ENCODE assay signal across 1 cellular context in the genomic region with DNA sequence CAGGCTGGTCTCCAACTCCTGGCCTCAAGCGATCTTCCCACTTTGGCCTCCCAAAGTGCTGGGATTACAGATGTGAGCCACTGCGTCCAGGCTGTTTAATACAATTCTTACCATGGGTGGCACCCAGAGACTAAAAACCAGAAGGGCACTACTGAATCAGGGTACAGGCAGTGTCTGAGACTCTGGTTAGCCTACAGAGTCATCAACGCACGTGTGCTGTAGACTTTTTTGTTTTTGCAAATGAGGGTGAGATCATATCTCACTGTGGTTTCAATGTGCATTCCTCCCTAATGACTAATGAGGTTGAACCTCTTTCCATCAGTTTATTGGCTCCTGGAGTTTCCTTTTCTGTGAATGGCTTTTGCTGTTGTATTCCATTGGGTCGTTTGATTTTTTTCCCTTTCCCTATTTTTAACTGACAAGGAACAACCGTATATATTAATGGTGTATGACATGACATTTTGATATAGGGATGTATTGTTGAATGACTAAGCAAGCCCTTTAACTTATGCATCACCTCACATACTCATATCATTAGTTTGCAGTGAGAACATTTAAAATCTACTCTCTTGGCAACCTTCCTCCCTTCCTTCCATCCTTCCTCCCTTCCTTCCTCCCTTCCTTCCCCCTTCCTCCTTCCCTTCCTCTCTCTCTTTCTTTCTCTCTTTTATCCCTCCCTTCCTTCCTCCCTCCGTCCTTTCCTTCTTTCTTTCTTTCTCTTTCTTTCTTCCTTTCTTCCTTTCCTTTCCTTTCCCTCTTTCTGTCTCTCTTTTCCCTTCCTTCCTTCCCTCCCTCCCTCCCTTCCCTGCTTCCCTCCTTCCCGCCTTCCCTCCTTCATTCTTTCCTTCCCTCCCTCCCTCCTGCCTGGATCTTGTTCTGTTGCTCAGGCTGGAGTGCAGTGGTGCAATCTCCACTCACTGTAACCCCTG.
TF ChIP-seq lines count a peak whose summit lies in the region.

No MANE protein-coding gene starts in this region.

TF ChIP-seq in K562, 482 proteins besides CTCF, POLR2A, EP300 and RAD21 (continued from another document and continues in another):
- TF ChIP-seq, protein P1, sequence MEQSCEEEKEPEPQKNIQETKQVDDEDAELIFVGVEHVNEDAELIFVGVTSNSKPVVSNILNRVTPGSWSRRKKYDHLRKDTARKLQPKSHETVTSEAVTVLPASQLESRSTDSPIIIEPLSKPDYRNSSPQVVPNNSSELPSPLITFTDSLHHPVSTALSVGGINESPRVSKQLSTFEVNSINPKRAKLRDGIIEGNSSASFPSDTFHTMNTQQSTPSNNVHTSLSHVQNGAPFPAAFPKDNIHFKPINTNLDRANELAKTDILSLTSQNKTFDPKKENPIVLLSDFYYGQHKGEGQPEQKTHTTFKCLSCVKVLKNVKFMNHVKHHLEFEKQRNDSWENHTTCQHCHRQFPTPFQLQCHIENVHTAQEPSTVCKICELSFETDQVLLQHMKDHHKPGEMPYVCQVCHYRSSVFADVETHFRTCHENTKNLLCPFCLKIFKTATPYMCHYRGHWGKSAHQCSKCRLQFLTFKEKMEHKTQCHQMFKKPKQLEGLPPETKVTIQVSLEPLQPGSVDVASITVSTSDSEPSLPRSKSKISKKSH (CRISPR knock-in tag; IDR thresholded peaks at IDR 0.05): no peak
- TF ChIP-seq NR2C1 (IDR thresholded peaks at IDR 0.05): peak; percentile 39; the same call in 1 of the 2 replicates
- no peak for TF ChIP-seq NR2C1 (tag; IDR thresholded peaks at IDR 0.05)
- TF ChIP-seq BRF1 (IDR thresholded peaks at IDR 0.05; ENCODE audit: borderline replicate concordance, extremely low read depth, insufficient read length): no peak
- TF ChIP-seq NCOA1 (IDR thresholded peaks at IDR 0.05; ENCODE audit: low read depth): peak; percentile 53; the same call in 1 of the 2 replicates
- peak; percentile 88 for TF ChIP-seq FOXM1 (IDR thresholded peaks at IDR 0.05; ENCODE audit: low read depth)
- no peak for TF ChIP-seq FOXM1 (CRISPR knock-in tag; IDR thresholded peaks at IDR 0.05; ENCODE audit: low read depth)
- TF ChIP-seq, protein P2, sequence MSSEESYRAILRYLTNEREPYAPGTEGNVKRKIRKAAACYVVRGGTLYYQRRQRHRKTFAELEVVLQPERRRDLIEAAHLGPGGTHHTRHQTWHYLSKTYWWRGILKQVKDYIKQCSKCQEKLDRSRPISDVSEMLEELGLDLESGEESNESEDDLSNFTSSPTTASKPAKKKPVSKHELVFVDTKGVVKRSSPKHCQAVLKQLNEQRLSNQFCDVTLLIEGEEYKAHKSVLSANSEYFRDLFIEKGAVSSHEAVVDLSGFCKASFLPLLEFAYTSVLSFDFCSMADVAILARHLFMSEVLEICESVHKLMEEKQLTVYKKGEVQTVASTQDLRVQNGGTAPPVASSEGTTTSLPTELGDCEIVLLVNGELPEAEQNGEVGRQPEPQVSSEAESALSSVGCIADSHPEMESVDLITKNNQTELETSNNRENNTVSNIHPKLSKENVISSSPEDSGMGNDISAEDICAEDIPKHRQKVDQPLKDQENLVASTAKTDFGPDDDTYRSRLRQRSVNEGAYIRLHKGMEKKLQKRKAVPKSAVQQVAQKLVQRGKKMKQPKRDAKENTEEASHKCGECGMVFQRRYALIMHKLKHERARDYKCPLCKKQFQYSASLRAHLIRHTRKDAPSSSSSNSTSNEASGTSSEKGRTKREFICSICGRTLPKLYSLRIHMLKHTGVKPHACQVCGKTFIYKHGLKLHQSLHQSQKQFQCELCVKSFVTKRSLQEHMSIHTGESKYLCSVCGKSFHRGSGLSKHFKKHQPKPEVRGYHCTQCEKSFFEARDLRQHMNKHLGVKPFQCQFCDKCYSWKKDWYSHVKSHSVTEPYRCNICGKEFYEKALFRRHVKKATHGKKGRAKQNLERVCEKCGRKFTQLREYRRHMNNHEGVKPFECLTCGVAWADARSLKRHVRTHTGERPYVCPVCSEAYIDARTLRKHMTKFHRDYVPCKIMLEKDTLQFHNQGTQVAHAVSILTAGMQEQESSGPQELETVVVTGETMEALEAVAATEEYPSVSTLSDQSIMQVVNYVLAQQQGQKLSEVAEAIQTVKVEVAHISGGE (CRISPR knock-in tag; IDR thresholded peaks at IDR 0.05): no peak
- TF ChIP-seq, protein P3, sequence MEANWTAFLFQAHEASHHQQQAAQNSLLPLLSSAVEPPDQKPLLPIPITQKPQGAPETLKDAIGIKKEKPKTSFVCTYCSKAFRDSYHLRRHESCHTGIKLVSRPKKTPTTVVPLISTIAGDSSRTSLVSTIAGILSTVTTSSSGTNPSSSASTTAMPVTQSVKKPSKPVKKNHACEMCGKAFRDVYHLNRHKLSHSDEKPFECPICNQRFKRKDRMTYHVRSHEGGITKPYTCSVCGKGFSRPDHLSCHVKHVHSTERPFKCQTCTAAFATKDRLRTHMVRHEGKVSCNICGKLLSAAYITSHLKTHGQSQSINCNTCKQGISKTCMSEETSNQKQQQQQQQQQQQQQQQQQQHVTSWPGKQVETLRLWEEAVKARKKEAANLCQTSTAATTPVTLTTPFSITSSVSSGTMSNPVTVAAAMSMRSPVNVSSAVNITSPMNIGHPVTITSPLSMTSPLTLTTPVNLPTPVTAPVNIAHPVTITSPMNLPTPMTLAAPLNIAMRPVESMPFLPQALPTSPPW (CRISPR knock-in tag; IDR thresholded peaks at IDR 0.05): 0 out of 2 replicates have a peak, but pooled peaks have one; percentile 27
- TF ChIP-seq THRAP3 (IDR thresholded peaks at IDR 0.05; ENCODE audit: borderline replicate concordance): peak; percentile 26; the same call in 1 of the 2 replicates
- TF ChIP-seq, protein P4, sequence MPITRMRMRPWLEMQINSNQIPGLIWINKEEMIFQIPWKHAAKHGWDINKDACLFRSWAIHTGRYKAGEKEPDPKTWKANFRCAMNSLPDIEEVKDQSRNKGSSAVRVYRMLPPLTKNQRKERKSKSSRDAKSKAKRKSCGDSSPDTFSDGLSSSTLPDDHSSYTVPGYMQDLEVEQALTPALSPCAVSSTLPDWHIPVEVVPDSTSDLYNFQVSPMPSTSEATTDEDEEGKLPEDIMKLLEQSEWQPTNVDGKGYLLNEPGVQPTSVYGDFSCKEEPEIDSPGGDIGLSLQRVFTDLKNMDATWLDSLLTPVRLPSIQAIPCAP (CRISPR knock-in tag; IDR thresholded peaks at IDR 0.05; ENCODE audit: borderline replicate concordance): no peak
- TF ChIP-seq, protein P5, sequence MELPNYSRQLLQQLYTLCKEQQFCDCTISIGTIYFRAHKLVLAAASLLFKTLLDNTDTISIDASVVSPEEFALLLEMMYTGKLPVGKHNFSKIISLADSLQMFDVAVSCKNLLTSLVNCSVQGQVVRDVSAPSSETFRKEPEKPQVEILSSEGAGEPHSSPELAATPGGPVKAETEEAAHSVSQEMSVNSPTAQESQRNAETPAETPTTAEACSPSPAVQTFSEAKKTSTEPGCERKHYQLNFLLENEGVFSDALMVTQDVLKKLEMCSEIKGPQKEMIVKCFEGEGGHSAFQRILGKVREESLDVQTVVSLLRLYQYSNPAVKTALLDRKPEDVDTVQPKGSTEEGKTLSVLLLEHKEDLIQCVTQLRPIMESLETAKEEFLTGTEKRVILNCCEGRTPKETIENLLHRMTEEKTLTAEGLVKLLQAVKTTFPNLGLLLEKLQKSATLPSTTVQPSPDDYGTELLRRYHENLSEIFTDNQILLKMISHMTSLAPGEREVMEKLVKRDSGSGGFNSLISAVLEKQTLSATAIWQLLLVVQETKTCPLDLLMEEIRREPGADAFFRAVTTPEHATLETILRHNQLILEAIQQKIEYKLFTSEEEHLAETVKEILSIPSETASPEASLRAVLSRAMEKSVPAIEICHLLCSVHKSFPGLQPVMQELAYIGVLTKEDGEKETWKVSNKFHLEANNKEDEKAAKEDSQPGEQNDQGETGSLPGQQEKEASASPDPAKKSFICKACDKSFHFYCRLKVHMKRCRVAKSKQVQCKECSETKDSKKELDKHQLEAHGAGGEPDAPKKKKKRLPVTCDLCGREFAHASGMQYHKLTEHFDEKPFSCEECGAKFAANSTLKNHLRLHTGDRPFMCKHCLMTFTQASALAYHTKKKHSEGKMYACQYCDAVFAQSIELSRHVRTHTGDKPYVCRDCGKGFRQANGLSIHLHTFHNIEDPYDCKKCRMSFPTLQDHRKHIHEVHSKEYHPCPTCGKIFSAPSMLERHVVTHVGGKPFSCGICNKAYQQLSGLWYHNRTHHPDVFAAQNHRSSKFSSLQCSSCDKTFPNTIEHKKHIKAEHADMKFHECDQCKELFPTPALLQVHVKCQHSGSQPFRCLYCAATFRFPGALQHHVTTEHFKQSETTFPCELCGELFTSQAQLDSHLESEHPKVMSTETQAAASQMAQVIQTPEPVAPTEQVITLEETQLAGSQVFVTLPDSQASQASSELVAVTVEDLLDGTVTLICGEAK (IDR thresholded peaks at IDR 0.05): no peak
- TF ChIP-seq, protein P5 (CRISPR knock-in tag; IDR thresholded peaks at IDR 0.05): no peak
- peak; percentile 84 to 90 for TF ChIP-seq KDM1A (IDR thresholded peaks at IDR 0.05)
- no peak for TF ChIP-seq SMAD4 (CRISPR knock-in tag; conservative IDR thresholded peaks at IDR 0.05)
- no peak for TF ChIP-seq ZC3H4 (CRISPR knock-in tag; IDR thresholded peaks at IDR 0.05; ENCODE audit: borderline replicate concordance)
- TF ChIP-seq SRF (CRISPR knock-in tag; IDR thresholded peaks at IDR 0.05): 0 out of 4 replicates have a peak, but pooled peaks of 1 of the 2 experiments have one; percentile 43
- peak; percentile 92 for TF ChIP-seq SOX6 (IDR thresholded peaks at IDR 0.05)
- TF ChIP-seq, protein P6, sequence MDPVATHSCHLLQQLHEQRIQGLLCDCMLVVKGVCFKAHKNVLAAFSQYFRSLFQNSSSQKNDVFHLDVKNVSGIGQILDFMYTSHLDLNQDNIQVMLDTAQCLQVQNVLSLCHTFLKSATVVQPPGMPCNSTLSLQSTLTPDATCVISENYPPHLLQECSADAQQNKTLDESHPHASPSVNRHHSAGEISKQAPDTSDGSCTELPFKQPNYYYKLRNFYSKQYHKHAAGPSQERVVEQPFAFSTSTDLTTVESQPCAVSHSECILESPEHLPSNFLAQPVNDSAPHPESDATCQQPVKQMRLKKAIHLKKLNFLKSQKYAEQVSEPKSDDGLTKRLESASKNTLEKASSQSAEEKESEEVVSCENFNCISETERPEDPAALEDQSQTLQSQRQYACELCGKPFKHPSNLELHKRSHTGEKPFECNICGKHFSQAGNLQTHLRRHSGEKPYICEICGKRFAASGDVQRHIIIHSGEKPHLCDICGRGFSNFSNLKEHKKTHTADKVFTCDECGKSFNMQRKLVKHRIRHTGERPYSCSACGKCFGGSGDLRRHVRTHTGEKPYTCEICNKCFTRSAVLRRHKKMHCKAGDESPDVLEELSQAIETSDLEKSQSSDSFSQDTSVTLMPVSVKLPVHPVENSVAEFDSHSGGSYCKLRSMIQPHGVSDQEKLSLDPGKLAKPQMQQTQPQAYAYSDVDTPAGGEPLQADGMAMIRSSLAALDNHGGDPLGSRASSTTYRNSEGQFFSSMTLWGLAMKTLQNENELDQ (CRISPR knock-in tag; IDR thresholded peaks at IDR 0.05; ENCODE audit: borderline replicate concordance): no peak
- TF ChIP-seq, protein P7, sequence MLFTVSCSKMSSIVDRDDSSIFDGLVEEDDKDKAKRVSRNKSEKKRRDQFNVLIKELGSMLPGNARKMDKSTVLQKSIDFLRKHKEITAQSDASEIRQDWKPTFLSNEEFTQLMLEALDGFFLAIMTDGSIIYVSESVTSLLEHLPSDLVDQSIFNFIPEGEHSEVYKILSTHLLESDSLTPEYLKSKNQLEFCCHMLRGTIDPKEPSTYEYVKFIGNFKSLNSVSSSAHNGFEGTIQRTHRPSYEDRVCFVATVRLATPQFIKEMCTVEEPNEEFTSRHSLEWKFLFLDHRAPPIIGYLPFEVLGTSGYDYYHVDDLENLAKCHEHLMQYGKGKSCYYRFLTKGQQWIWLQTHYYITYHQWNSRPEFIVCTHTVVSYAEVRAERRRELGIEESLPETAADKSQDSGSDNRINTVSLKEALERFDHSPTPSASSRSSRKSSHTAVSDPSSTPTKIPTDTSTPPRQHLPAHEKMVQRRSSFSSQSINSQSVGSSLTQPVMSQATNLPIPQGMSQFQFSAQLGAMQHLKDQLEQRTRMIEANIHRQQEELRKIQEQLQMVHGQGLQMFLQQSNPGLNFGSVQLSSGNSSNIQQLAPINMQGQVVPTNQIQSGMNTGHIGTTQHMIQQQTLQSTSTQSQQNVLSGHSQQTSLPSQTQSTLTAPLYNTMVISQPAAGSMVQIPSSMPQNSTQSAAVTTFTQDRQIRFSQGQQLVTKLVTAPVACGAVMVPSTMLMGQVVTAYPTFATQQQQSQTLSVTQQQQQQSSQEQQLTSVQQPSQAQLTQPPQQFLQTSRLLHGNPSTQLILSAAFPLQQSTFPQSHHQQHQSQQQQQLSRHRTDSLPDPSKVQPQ (CRISPR knock-in tag; IDR thresholded peaks at IDR 0.05; ENCODE audit: borderline replicate concordance): no peak
- peak; percentile 92 for TF ChIP-seq ARID1B (IDR thresholded peaks at IDR 0.05)
- TF ChIP-seq, protein P8, sequence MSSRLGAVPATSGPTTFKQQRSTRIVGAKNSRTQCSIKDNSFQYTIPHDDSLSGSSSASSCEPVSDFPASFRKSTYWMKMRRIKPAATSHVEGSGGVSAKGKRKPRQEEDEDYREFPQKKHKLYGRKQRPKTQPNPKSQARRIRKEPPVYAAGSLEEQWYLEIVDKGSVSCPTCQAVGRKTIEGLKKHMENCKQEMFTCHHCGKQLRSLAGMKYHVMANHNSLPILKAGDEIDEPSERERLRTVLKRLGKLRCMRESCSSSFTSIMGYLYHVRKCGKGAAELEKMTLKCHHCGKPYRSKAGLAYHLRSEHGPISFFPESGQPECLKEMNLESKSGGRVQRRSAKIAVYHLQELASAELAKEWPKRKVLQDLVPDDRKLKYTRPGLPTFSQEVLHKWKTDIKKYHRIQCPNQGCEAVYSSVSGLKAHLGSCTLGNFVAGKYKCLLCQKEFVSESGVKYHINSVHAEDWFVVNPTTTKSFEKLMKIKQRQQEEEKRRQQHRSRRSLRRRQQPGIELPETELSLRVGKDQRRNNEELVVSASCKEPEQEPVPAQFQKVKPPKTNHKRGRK (tag; IDR thresholded peaks at IDR 0.05): peak; percentile 99
- no peak for TF ChIP-seq DMBX1 (CRISPR knock-in tag; IDR thresholded peaks at IDR 0.05; ENCODE audit: borderline replicate concordance)
- TF ChIP-seq RHOXF2B (CRISPR knock-in tag; conservative IDR thresholded peaks at IDR 0.05): 0 out of 2 replicates have a peak, but pooled peaks have one; percentile 60
- TF ChIP-seq MEF2D (tag; conservative IDR thresholded peaks at IDR 0.05; ENCODE audit: low read depth): peak; percentile 51; the same call in 1 of the 2 replicates
